15 cellular contexts compared by ENCODE assay signal in the genomic region with DNA sequence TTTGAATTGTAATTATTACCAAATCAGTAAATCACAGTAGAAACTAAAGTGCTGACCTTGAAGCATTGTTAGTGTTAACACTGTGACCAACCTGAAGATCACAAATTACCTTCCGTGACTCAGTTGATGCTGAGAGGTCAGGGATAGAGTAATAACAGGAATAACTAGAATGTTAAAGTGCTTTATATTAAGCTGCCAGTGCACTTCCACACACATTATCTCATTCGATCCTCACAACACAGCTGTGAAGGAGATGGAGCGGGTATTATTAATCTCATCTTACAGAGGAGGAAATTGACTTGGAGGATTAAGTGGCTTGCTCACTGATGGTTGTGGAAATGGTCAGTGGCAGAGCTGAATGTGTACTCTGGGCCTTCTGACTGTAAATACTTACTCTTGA.
A peak's percentile ranks its signal among the peaks of the same experiment; 100 is the strongest.
DNase-seq lines count a peak whose midpoint lies in the region; ATAC-seq and TF ChIP-seq lines count a peak whose summit lies in the region.
"Had no signal": no experiment of that assay in that cellular context is flagged by ENCODE, and none has a peak within 500 bp of the region (broad histone marks: within the 10 kb centered on the region; RNA-seq: fewer than 3 reads in every experiment).

No MANE protein-coding gene starts in this region.

- no peak for ATAC-seq in GM23338
- no peak for ATAC-seq in HG03280 (IDR thresholded peaks at IDR 0.05; ENCODE audit: unreplicated experiment)
- ATAC-seq: activated T-cell treated with anti-CD3 and anti-CD28 coated beads, Interleukin-2, amount 50 U/mL, for 4 hours had no signal

- H3K9ac ChIP-seq in mesendoderm (ENCODE audit: low read length) (no peak overlapping the region), mesenchymal stem cell (ENCODE audit: low read length) (no peak overlapping the region)
- H3K9ac ChIP-seq: SK-N-SH had no signal

- H2BK12ac ChIP-seq in mesenchymal stem cell (ENCODE audit: low read length in 2 of 2), result no peak overlapping the region

- H3K4me3 ChIP-seq in GM23338 (no peak overlapping the region), OCI-LY7 (ENCODE audit: low read depth, low read length, poor library complexity, severe bottlenecking) (no peak overlapping the region), mesendoderm (ENCODE audit: low read length) (no peak overlapping the region), H7 (ENCODE audit: insufficient read depth, low read depth, low read length) (no peak overlapping the region), mesenchymal stem cell (ENCODE audit: insufficient read depth in 1 of 2, low read depth in 1 of 2, low read length in 2 of 2) (no peak overlapping the region)

- H4K8ac ChIP-seq in mesendoderm (ENCODE audit: low read depth, low read length), result no peak overlapping the region
- H4K8ac ChIP-seq in mesenchymal stem cell (ENCODE audit: low read length), result no peak overlapping the region

- H2BK120ac ChIP-seq in mesendoderm (ENCODE audit: low read depth, low read length), result no peak overlapping the region
- H2BK120ac ChIP-seq in mesenchymal stem cell (ENCODE audit: low read depth, low read length), result no peak overlapping the region

- H3K36me3 Mint-ChIP-seq in GM23338 (ENCODE audit: low read depth) (peaks cover 16% of the 10 kb centered on the region; the same call in 2 of the 3 replicates), chondrocyte (ENCODE audit: low read depth) (no peaks in the 10 kb centered on the region)

- peak overlapping the region; percentile 23 for H3K18ac ChIP-seq in mesendoderm (ENCODE audit: low read length)
- H3K18ac ChIP-seq in mesenchymal stem cell (ENCODE audit: low read depth in 1 of 2, low read length in 2 of 2), result no peak overlapping the region

- H3K79me2 ChIP-seq in GM23338 (replicated peaks; ENCODE audit: insufficient read depth) (peaks cover 44% of the 10 kb centered on the region), OCI-LY7 (ENCODE audit: insufficient read depth, low read depth, low read length) (peaks cover 64% of the 10 kb centered on the region; the same call in 1 of the 2 replicates), mesendoderm (ENCODE audit: control insufficient read depth, insufficient read depth, low read length) (no peaks in the 10 kb centered on the region)

- peaks cover 34% of the 10 kb centered on the region for H3K4me1 Mint-ChIP-seq in GM23338
- peaks cover 16% of the 10 kb centered on the region for H3K4me1 Mint-ChIP-seq in chondrocyte (ENCODE audit: low read depth)

- H3K4me2 ChIP-seq in GM23338, result peak overlapping the region; percentile 27; the same call in 1 of the 2 replicates
- peak overlapping the region; percentile 48 for H3K4me2 ChIP-seq in OCI-LY7 (ENCODE audit: low read length)
- no peak overlapping the region for H3K4me2 ChIP-seq in mesendoderm (ENCODE audit: low read length)
- H3K4me2 ChIP-seq in mesenchymal stem cell (ENCODE audit: low read length, poor library complexity, severe bottlenecking), result no peak overlapping the region
- H3K4me2 ChIP-seq: SK-N-SH had no signal

- no peak overlapping the region for H4K5ac ChIP-seq in mesendoderm (ENCODE audit: low read length)

- H3K4me3 Mint-ChIP-seq in GM23338 (no peak overlapping the region), chondrocyte (ENCODE audit: unreplicated experiment) (no peak overlapping the region)
- H3K4me3 Mint-ChIP-seq: activated T-cell treated with anti-CD3 and anti-CD28 coated beads, Interleukin-2, amount 50 U/mL, for 4 hours had no signal

- H3K9me2 ChIP-seq in GM23338 (ENCODE audit: insufficient read depth), result no peaks in the 10 kb centered on the region
- H3K9me2 ChIP-seq in OCI-LY7 (ENCODE audit: insufficient read depth, low read length), result no peaks in the 10 kb centered on the region
- H3K9me2 ChIP-seq: SK-N-SH had no signal

- H3K36me3 ChIP-seq in GM23338 (ENCODE audit: insufficient read depth), result no peaks in the 10 kb centered on the region
- H3K36me3 ChIP-seq in OCI-LY7 (ENCODE audit: insufficient read depth, low read length), result peaks cover 31% of the 10 kb centered on the region; the same call in 1 of the 2 replicates
- no peaks in the 10 kb centered on the region for H3K36me3 ChIP-seq in mesendoderm (ENCODE audit: control insufficient read depth, insufficient read depth, low read length)
- no peaks in the 10 kb centered on the region for H3K36me3 ChIP-seq in H7 (replicated peaks; ENCODE audit: control insufficient read depth, insufficient read depth, low read length)
- H3K36me3 ChIP-seq in mesenchymal stem cell (ENCODE audit: control insufficient read depth in 1 of 2, insufficient read depth in 2 of 2, low read depth in 1 of 2, low read length in 2 of 2), result no peaks in the 10 kb centered on the region

- no peaks in the 10 kb centered on the region for H3F3A ChIP-seq in GM23338 (replicated peaks; ENCODE audit: low read depth)

- intact Hi-C loops in OCI-LY7 (cut with micrococcal nuclease; ENCODE audit: unreplicated experiment), result no loop called here

- no CpG with 5 or more reads among the region's 3 CpGs for WGBS in mesendoderm (ENCODE audit: extremely low coverage, insufficient coverage, low lambda C conversion rate)
- whole genome bisulfite sequencing in mesenchymal stem cell, result 87% methylated on average over 2 of the region's 3 CpGs

- POLR2A ChIA-PET in OCI-LY7 (lab: Charles Lee), result interaction anchor here (1.7 to 1.8 kb wide), 2 partner anchors 14 to 18 kb away, joined by 3 to 9 read pairs; no protein-coding TSS in a partner anchor

- peaks cover 19% of the 10 kb centered on the region for H3K4me1 ChIP-seq in GM23338 (ENCODE audit: insufficient read depth)
- H3K4me1 ChIP-seq in OCI-LY7 (ENCODE audit: insufficient read depth, low read length, poor library complexity, severe bottlenecking), result peaks cover 20% of the 10 kb centered on the region
- peaks cover 11% of the 10 kb centered on the region for H3K4me1 ChIP-seq in mesendoderm (ENCODE audit: control insufficient read depth, low read depth, low read length)
- no peaks in the 10 kb centered on the region for H3K4me1 ChIP-seq in mesenchymal stem cell (ENCODE audit: control insufficient read depth, insufficient read depth, low read depth, low read length)

- H3K27me3 ChIP-seq in GM23338 (ENCODE audit: insufficient read depth) (no peaks in the 10 kb centered on the region), mesendoderm (ENCODE audit: insufficient read depth, low read length, poor library complexity) (no peaks in the 10 kb centered on the region), H7 (ENCODE audit: control insufficient read depth, insufficient read depth, low read length) (no peaks in the 10 kb centered on the region), mesenchymal stem cell (ENCODE audit: control insufficient read depth in 1 of 2, insufficient read depth in 1 of 2, low read length in 2 of 2) (no peaks in the 10 kb centered on the region)

- H3K4ac ChIP-seq in mesendoderm (ENCODE audit: low read depth, low read length) (no peak overlapping the region), mesenchymal stem cell (ENCODE audit: low read depth in 1 of 2, low read length in 2 of 2) (no peak overlapping the region)

- H3K23ac ChIP-seq in mesendoderm (ENCODE audit: low read length), result no peak overlapping the region
- H3K23ac ChIP-seq in mesenchymal stem cell (ENCODE audit: low read length in 2 of 2), result no peak overlapping the region

- H2BK5ac ChIP-seq in mesendoderm (ENCODE audit: low read length) (no peak overlapping the region), mesenchymal stem cell (ENCODE audit: low read depth, low read length, poor library complexity, severe bottlenecking) (no peak overlapping the region)

- H3K9me3 Mint-ChIP-seq in GM23338 (peaks cover 4% of the 10 kb centered on the region), chondrocyte (ENCODE audit: low read depth) (no peaks in the 10 kb centered on the region)
- H3K9me3 Mint-ChIP-seq: activated T-cell treated with anti-CD3 and anti-CD28 coated beads, Interleukin-2, amount 50 U/mL, for 4 hours had no signal

- H2AK5ac ChIP-seq in mesendoderm (ENCODE audit: low read length) (no peak overlapping the region), mesenchymal stem cell (ENCODE audit: low read length, severe bottlenecking) (no peak overlapping the region)

- no peak for TF ChIP-seq CTCF in GM23338 (conservative IDR thresholded peaks at IDR 0.05; ENCODE audit: low read depth in 2 of 2)
- no peak for TF ChIP-seq CTCF in OCI-LY7 (conservative IDR thresholded peaks at IDR 0.05; ENCODE audit: low read length)
- TF ChIP-seq CTCF in chondrocyte (IDR thresholded peaks at IDR 0.05), result no peak

- no peak overlapping the region for H3K14ac ChIP-seq in mesenchymal stem cell (ENCODE audit: low read length in 2 of 2)

- no TSS peak for BruUV-seq in OCI-LY7 (replicated peaks; lab: Mats Ljungman, UMichigan)

- no peak overlapping the region for H2BK15ac ChIP-seq in mesendoderm (replicated peaks; ENCODE audit: low read depth)
- no peak overlapping the region for H2BK15ac ChIP-seq in mesenchymal stem cell (ENCODE audit: low read depth, poor library complexity, severe bottlenecking)

- H2AFZ ChIP-seq in GM23338 (no peak overlapping the region), OCI-LY7 (ENCODE audit: low read length) (no peak overlapping the region), mesenchymal stem cell (ENCODE audit: low read depth, low read length) (no peak overlapping the region)

- H3K27ac Mint-ChIP-seq in GM23338 (no peak overlapping the region), chondrocyte (ENCODE audit: unreplicated experiment) (peak overlapping the region; percentile 34)

- H4K91ac ChIP-seq in mesenchymal stem cell (ENCODE audit: low read length), result no peak overlapping the region

- H3K79me1 ChIP-seq in mesendoderm (ENCODE audit: low read length) (no peaks in the 10 kb centered on the region), mesenchymal stem cell (replicated peaks; ENCODE audit: low read length, poor library complexity, severe bottlenecking) (no peaks in the 10 kb centered on the region)

- CTCF ChIA-PET in OCI-LY7 (lab: Charles Lee; ENCODE audit: unreplicated experiment), result no interaction called here

- H3K27me3 Mint-ChIP-seq in GM23338 (ENCODE audit: insufficient read depth, low read depth, poor library complexity) (no peaks in the 10 kb centered on the region), chondrocyte (ENCODE audit: low read depth) (peaks cover 7% of the 10 kb centered on the region)

- H3K27ac ChIP-seq in GM23338 (ENCODE audit: low read depth) (peak overlapping the region; percentile 71), OCI-LY7 (ENCODE audit: low read depth, low read length, poor library complexity, severe bottlenecking) (peak overlapping the region; percentile 19), mesendoderm (ENCODE audit: low read depth, low read length) (no peak overlapping the region), mesenchymal stem cell (ENCODE audit: low read length, poor library complexity, severe bottlenecking) (no peak overlapping the region)

- H3K9me3 ChIP-seq in OCI-LY7 (ENCODE audit: low read length) (no peaks in the 10 kb centered on the region), mesenchymal stem cell (ENCODE audit: control insufficient read depth, low read length) (no peaks in the 10 kb centered on the region)
- H3K9me3 ChIP-seq: SK-N-SH had no signal

- no peak overlapping the region for H3K56ac ChIP-seq in mesendoderm (ENCODE audit: low read length)

- H4K20me1 ChIP-seq in GM23338 (replicated peaks; ENCODE audit: insufficient read depth) (peaks cover 2% of the 10 kb centered on the region; the same call in 1 of the 2 replicates), OCI-LY7 (ENCODE audit: insufficient read depth, low read length) (no peaks in the 10 kb centered on the region)

- DNase-seq in GM23338 (ENCODE audit: low spot score) (no peak), OCI-LY7 (ENCODE audit: low spot score) (no peak), chondrocyte (ENCODE audit: low spot score) (no peak), mesendoderm (no peak), H7 (no peak), hippocampal formation (lab: John Stamatoyannopoulos, UW) (no peak), mesenchymal stem cell (no peak)
- DNase-seq: activated CD4-positive, alpha-beta T cell treated with anti-CD3 and anti-CD28 coated beads, Interleukin-2, amount 50 U/mL, for 48 hours; activated T-cell treated with anti-CD3 and anti-CD28 coated beads, Interleukin-2, amount 50 U/mL, for 4 hours; AML-193; GF-D8; SK-N-SH; stimulated activated CD4-positive, alpha-beta T cell treated with anti-CD3 and anti-CD28 coated beads, Interleukin-2, amount 100 ng/mL, for 24 hours; substantia nigra had no signal

Comparison
In these comparisons a context has a peak if more than half of its experiments do, and no peak if none do; other contexts are left out.
1. H3K27ac ChIP-seq: peak in GM23338 (single experiment) and OCI-LY7 (single experiment); none in mesendoderm (single experiment) and mesenchymal stem cell (single experiment).
2. H3K4me2 ChIP-seq: peak in GM23338 (single experiment) and OCI-LY7 (single experiment); none in mesendoderm (single experiment) and mesenchymal stem cell (single experiment).